ENCODE assay signal across 9 cellular contexts in genomic region chr19:57888494-57889231, GRCh38. TPM values are rescaled to one million over a fixed set of nuclear protein-coding genes. Genes with fewer than 3 reads are reported as not detected.
DNase-seq lines count a peak whose midpoint lies in the region; ATAC-seq and TF ChIP-seq lines count a peak whose summit lies in the region.
"Had no signal": no experiment of that assay in that cellular context is flagged by ENCODE, and none has a peak within 500 bp of the region (broad histone marks: within the 10 kb centered on the region; RNA-seq: fewer than 3 reads in every experiment).

ZNF814 (minus strand) TSS chr19:57889037; CDS start chr19:57888802, 235 bp downstream.

- no peaks in the 10 kb centered on the region for H3K27me3 ChIP-seq in liver (ENCODE audit: control insufficient read depth in 4 of 4, insufficient read depth in 4 of 4, low read length in 3 of 4)

- WGBS in liver = 5% methylated on average over 44 of the region's 44 CpGs

- DNase-seq in AG09309 (ENCODE audit: low read depth) = peak; percentile 29
- peak; percentile 64 for DNase-seq in NCI-H1048 (lab: John Stamatoyannopoulos, UW)
- DNase-seq in activated CD4-positive, alpha-beta T cell treated with anti-CD3 and anti-CD28 coated beads, Interleukin-2, amount 50 U/mL, for 48 hours = peak; percentile 88 to 89
- DNase-seq in dermis blood vessel endothelial cell = peak; percentile 58
- peak; percentile 72 for DNase-seq in stimulated activated CD4-positive, alpha-beta T cell treated with anti-CD3 and anti-CD28 coated beads, Interleukin-2, amount 100 ng/mL, for 4 hours (ENCODE audit: low read depth)
- DNase-seq in SIG-M5 (lab: John Stamatoyannopoulos, UW) = no peak

- TF ChIP-seq CTCF in AG09309 (IDR thresholded peaks at IDR 0.05; ENCODE audit: control insufficient read depth, insufficient read depth, low read depth, low read length, missing control alignments) = peak; percentile 38
- TF ChIP-seq CTCF in liver (IDR thresholded peaks at IDR 0.05; ENCODE audit: low read depth, low read length, missing input control) = peak; percentile 30

- peak within 1 kb of the TSS; percentile 63 for H3K4me3 ChIP-seq in AG09309 (ENCODE audit: control insufficient read depth, low read depth, low read length)
- peak within 1 kb of the TSS; percentile 78 to 88 (median 80) for H3K4me3 ChIP-seq in liver (ENCODE audit: low read depth in 1 of 3, low read length in 3 of 3)
- H3K4me3 ChIP-seq: HAP-1 had no signal

- H3K9me3 ChIP-seq in liver (ENCODE audit: control insufficient read depth in 4 of 4, low read length in 3 of 4) = peaks cover 0 to 15% (median 7%) of the 10 kb centered on the region in 4 donors
- H3K9me3 ChIP-seq: HAP-1 had no signal

- H3K4me1 ChIP-seq in liver (ENCODE audit: control insufficient read depth in 4 of 4, insufficient read depth in 4 of 4, low read length in 3 of 4) = peaks cover 0 to 3% (median 1%) of the 10 kb centered on the region in 4 donors

- peak in 1 of 2 donors; percentile 43 for TF ChIP-seq RAD21 in liver (IDR thresholded peaks at IDR 0.05)

- peaks cover 0 to 6% (median 1%) of the 10 kb centered on the region in 4 donors for H3K36me3 ChIP-seq in liver (ENCODE audit: control insufficient read depth in 4 of 4, insufficient read depth in 3 of 4, low read depth in 1 of 4, low read length in 3 of 4)

- H3K27ac ChIP-seq in liver (ENCODE audit: low read depth in 1 of 2, low read length in 2 of 2) = peak within 1 kb of the TSS in 1 of 2 donors; percentile 30

- peak within 1 kb of the TSS in 1 of 2 donors; percentile 28 for H3K9ac ChIP-seq in liver (ENCODE audit: low read depth in 1 of 2, low read length in 2 of 2)

- ATAC-seq in GM19452 (IDR thresholded peaks at IDR 0.05; ENCODE audit: unreplicated experiment) = peak; percentile 70

TF ChIP-seq in liver, 16 proteins besides CTCF, POLR2A, EP300 and RAD21:
- TF ChIP-seq, protein P1, sequence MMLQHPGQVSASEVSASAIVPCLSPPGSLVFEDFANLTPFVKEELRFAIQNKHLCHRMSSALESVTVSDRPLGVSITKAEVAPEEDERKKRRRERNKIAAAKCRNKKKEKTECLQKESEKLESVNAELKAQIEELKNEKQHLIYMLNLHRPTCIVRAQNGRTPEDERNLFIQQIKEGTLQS (IDR thresholded peaks at IDR 0.05) = no peak
- TF ChIP-seq MAX (IDR thresholded peaks at IDR 0.05) (peak; percentile 79), TAF1 (conservative IDR thresholded peaks at IDR 0.05) (peak; percentile 18), YY1 (IDR thresholded peaks at IDR 0.05) (peak; percentile 99), HNF4A (conservative IDR thresholded peaks at IDR 0.05) (no peak), FOXA1 (IDR thresholded peaks at IDR 0.05) (no peak), JUND (IDR thresholded peaks at IDR 0.05) (no peak), HNF4G (IDR thresholded peaks at IDR 0.05) (no peak), GABPA (IDR thresholded peaks at IDR 0.05 in 1 of 2, conservative IDR thresholded peaks at IDR 0.05 in 1 of 2) (peak; percentile 73 to 93), RXRA (IDR thresholded peaks at IDR 0.05) (peak; percentile 5 to 40), FOXA2 (IDR thresholded peaks at IDR 0.05) (no peak), NR2F2 (IDR thresholded peaks at IDR 0.05) (no peak), EGR1 (IDR thresholded peaks at IDR 0.05; ENCODE audit: low read depth in 2 of 2) (no peak), SP1 (IDR thresholded peaks at IDR 0.05) (no peak)
- TF ChIP-seq, protein P2, sequence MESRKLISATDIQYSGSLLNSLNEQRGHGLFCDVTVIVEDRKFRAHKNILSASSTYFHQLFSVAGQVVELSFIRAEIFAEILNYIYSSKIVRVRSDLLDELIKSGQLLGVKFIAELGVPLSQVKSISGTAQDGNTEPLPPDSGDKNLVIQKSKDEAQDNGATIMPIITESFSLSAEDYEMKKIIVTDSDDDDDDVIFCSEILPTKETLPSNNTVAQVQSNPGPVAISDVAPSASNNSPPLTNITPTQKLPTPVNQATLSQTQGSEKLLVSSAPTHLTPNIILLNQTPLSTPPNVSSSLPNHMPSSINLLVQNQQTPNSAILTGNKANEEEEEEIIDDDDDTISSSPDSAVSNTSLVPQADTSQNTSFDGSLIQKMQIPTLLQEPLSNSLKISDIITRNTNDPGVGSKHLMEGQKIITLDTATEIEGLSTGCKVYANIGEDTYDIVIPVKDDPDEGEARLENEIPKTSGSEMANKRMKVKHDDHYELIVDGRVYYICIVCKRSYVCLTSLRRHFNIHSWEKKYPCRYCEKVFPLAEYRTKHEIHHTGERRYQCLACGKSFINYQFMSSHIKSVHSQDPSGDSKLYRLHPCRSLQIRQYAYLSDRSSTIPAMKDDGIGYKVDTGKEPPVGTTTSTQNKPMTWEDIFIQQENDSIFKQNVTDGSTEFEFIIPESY (IDR thresholded peaks at IDR 0.05) = no peak
- TF ChIP-seq, protein P3, sequence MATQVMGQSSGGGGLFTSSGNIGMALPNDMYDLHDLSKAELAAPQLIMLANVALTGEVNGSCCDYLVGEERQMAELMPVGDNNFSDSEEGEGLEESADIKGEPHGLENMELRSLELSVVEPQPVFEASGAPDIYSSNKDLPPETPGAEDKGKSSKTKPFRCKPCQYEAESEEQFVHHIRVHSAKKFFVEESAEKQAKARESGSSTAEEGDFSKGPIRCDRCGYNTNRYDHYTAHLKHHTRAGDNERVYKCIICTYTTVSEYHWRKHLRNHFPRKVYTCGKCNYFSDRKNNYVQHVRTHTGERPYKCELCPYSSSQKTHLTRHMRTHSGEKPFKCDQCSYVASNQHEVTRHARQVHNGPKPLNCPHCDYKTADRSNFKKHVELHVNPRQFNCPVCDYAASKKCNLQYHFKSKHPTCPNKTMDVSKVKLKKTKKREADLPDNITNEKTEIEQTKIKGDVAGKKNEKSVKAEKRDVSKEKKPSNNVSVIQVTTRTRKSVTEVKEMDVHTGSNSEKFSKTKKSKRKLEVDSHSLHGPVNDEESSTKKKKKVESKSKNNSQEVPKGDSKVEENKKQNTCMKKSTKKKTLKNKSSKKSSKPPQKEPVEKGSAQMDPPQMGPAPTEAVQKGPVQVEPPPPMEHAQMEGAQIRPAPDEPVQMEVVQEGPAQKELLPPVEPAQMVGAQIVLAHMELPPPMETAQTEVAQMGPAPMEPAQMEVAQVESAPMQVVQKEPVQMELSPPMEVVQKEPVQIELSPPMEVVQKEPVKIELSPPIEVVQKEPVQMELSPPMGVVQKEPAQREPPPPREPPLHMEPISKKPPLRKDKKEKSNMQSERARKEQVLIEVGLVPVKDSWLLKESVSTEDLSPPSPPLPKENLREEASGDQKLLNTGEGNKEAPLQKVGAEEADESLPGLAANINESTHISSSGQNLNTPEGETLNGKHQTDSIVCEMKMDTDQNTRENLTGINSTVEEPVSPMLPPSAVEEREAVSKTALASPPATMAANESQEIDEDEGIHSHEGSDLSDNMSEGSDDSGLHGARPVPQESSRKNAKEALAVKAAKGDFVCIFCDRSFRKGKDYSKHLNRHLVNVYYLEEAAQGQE (IDR thresholded peaks at IDR 0.05) = no peak
TF ChIP-seq in liver: peak in this region for 5.

RNA-seq across cellular contexts. Expression of gene ZNF814, which starts in this region (rescaled TPM):
- total RNA-seq in dermis blood vessel endothelial cell (4.1 and 4.6 TPM in 2 replicates), liver (10 to 100 TPM in 1 of 2 donors, 1 to 10 TPM in 1; 9.1 to 13.8 TPM)
- 1 to 10 TPM; 6.9 to 7.3 TPM for polyA plus RNA-seq in liver
